30 cellular contexts compared by ENCODE assay signal in genomic region chr1:58318157-58318665, GRCh38.
"Had no signal": no experiment of that assay in that cellular context is flagged by ENCODE, and none has a peak within 500 bp of the region (broad histone marks: within the 10 kb centered on the region; RNA-seq: fewer than 3 reads in every experiment).

No MANE protein-coding gene starts in this region.

- H3K27ac Mint-ChIP-seq: activated CD8-positive, alpha-beta T cell treated with anti-CD3 and anti-CD28 coated beads, Interleukin-2, amount 10 ng/mL, durations not matched to agents 7 days and 5 days; activated naive CD4-positive, alpha-beta T cell treated with anti-CD3 and anti-CD28 coated beads, Interleukin-2, amount 50 U/mL, for 24 hours; activated T-cell treated with anti-CD3 and anti-CD28 coated beads, Interleukin-2, amount 50 U/mL, for 24 hours; activated T-helper 1 cell treated with anti-CD3 and anti-CD28 coated beads, Interleukin-12 subunit alpha, Interleukin-12 subunit beta, Interleukin-2, Interleukin-4 antibody, amounts not matched to agents 30 ng/mL and 10 ng/mL and 1 ng/mL, durations not matched to agents 14 hours and 24 hours and 36 hours; T-helper 2 cell treated with Interferon-gamma antibody and Interleukin-4, amounts not matched to agents 5 μg/mL and 100 μg/mL, for 36 hours; WTC11 had no signal

- H3K4me1 ChIP-seq: breast epithelium, SJSA1 had no signal

- H3K4me3 Mint-ChIP-seq: activated CD8-positive, alpha-beta T cell treated with anti-CD3 and anti-CD28 coated beads, Interleukin-2, amount 10 ng/mL, durations not matched to agents 7 days and 5 days; activated naive CD4-positive, alpha-beta T cell treated with anti-CD3 and anti-CD28 coated beads, Interleukin-2, amount 50 U/mL, for 24 hours; activated T-cell treated with anti-CD3 and anti-CD28 coated beads, Interleukin-2, amount 50 U/mL, for 24 hours; activated T-helper 1 cell treated with anti-CD3 and anti-CD28 coated beads, Interleukin-12 subunit alpha, Interleukin-12 subunit beta, Interleukin-2, Interleukin-4 antibody, amounts not matched to agents 30 ng/mL and 10 ng/mL and 1 ng/mL, durations not matched to agents 14 hours and 24 hours and 36 hours; T-helper 2 cell treated with Interferon-gamma antibody and Interleukin-4, amounts not matched to agents 5 μg/mL and 100 μg/mL, for 36 hours; WTC11 had no signal

- ATAC-seq: activated CD8-positive, alpha-beta T cell treated with anti-CD3 and anti-CD28 coated beads, Interleukin-2, amount 10 ng/mL, durations not matched to agents 7 days and 5 days; Panc1; SK-N-SH treated with all-trans-retinoic acid at 6 μM for 48 hours; WTC11 had no signal

- H3K4me3 ChIP-seq: breast epithelium, SJSA1 had no signal

- H3K36me3 Mint-ChIP-seq: activated naive CD4-positive, alpha-beta T cell treated with anti-CD3 and anti-CD28 coated beads, Interleukin-2, amount 50 U/mL, for 24 hours had no signal

- DNase-seq: activated CD4-positive, alpha-beta T cell treated with anti-CD3 and anti-CD28 coated beads for 48 hours; activated CD4-positive, alpha-beta T cell treated with anti-CD3 and anti-CD28 coated beads, Interleukin-2, amount 50 U/mL, for 4 hours; activated CD4-positive, CD25-positive, alpha-beta regulatory T cell treated with anti-CD3 and anti-CD28 coated beads, Interleukin-2, amount 50 U/mL, for 72 hours; activated CD8-positive, alpha-beta memory T cell treated with anti-CD3 and anti-CD28 coated beads, Interleukin-2, amount 50 U/mL, for 48 hours; activated CD8-positive, alpha-beta T cell treated with anti-CD3 and anti-CD28 coated beads, Interleukin-2, amount 10 ng/mL, durations not matched to agents 7 days and 5 days; activated effector memory CD4-positive, alpha-beta T cell treated with Interleukin-2 at 50 U/mL for 16 hours; activated naive CD4-positive, alpha-beta T cell; activated T-cell treated with anti-CD3 and anti-CD28 coated beads, Interleukin-2, amount 50 U/mL, for 24 hours; aorta; central memory CD4-positive, alpha-beta T cell; MM.1S; NCI-H1105; NCI-H1436; NCI-H187 treated with DMSO at 0.1 percent for 48 hours; NCI-H2171; NCI-H2227 treated with DMSO at 0.1 percent for 48 hours; NCI-H446 treated with DMSO at 0.1 percent for 48 hours; NCI-H774; OCI-M1; SHP77; SW 1271 had no signal

- H3K27me3 Mint-ChIP-seq: activated naive CD4-positive, alpha-beta T cell treated with anti-CD3 and anti-CD28 coated beads, Interleukin-2, amount 50 U/mL, for 24 hours had no signal

- H3K36me3 ChIP-seq: breast epithelium, SJSA1 had no signal

- H3K27me3 ChIP-seq: breast epithelium, SJSA1 had no signal

- H3K9me3 ChIP-seq: SJSA1 had no signal

- H3K27ac ChIP-seq: breast epithelium, RWPE1, SJSA1 had no signal

- H3K9me3 Mint-ChIP-seq: activated naive CD4-positive, alpha-beta T cell treated with anti-CD3 and anti-CD28 coated beads, Interleukin-2, amount 50 U/mL, for 24 hours; activated T-helper 1 cell treated with anti-CD3 and anti-CD28 coated beads, Interleukin-12 subunit alpha, Interleukin-12 subunit beta, Interleukin-2, Interleukin-4 antibody, amounts not matched to agents 30 ng/mL and 10 ng/mL and 1 ng/mL, durations not matched to agents 14 hours and 24 hours and 36 hours had no signal
